8 cellular contexts compared by ENCODE assay signal in genomic region chr13:27712421-27712820, GRCh38.
DNase-seq lines count a peak whose midpoint lies in the region; ATAC-seq and TF ChIP-seq lines count a peak whose summit lies in the region.

No MANE protein-coding gene starts in this region.

- H3K27ac ChIP-seq in CD4-positive, alpha-beta memory T cell (ENCODE audit: low read depth, low read length), result no peak overlapping the region
- no peak overlapping the region for H3K27ac ChIP-seq in liver (ENCODE audit: low read depth in 1 of 2, low read length in 2 of 2)

- peaks cover 13 to 19% of the 10 kb centered on the region in 2 donors for H3K27me3 Mint-ChIP-seq in CD4-positive, alpha-beta memory T cell

- TF ChIP-seq CTCF in GM10248 (IDR thresholded peaks at IDR 0.05; ENCODE audit: control extremely low read depth, extremely low read depth, low read depth, missing control alignments), result peak; percentile 21
- peak; percentile 26 for TF ChIP-seq CTCF in liver (IDR thresholded peaks at IDR 0.05; ENCODE audit: low read depth, low read length, missing input control)

- peak in 3 of 5 donors; percentile 13 to 22 (median 17) for DNase-seq in CD4-positive, alpha-beta memory T cell
- DNase-seq in GM10248 (ENCODE audit: extremely low spot score) (no peak), HuH-7.5 (ENCODE audit: low spot score) (no peak), putamen (ENCODE audit: low spot score) (no peak)
- DNase-seq in activated CD4-positive, alpha-beta T cell treated with anti-CD3 and anti-CD28 coated beads, Interleukin-2, amount 50 U/mL, for 4 hours, result peak; percentile 4 to 12

- H3K36me3 Mint-ChIP-seq in CD4-positive, alpha-beta memory T cell, result no peaks in the 10 kb centered on the region

- H3K4me1 Mint-ChIP-seq in CD4-positive, alpha-beta memory T cell, result no peaks in the 10 kb centered on the region

- H3K4me3 ChIP-seq in CD4-positive, alpha-beta memory T cell (ENCODE audit: low read length in 2 of 2), result no peak overlapping the region
- no peak overlapping the region for H3K4me3 ChIP-seq in liver (ENCODE audit: low read depth in 1 of 3, low read length in 3 of 3)

- no peak overlapping the region for H3K4me3 Mint-ChIP-seq in CD4-positive, alpha-beta memory T cell

- no peaks in the 10 kb centered on the region for H3K36me3 ChIP-seq in CD4-positive, alpha-beta memory T cell (ENCODE audit: insufficient read depth, low read length)
- no peaks in the 10 kb centered on the region for H3K36me3 ChIP-seq in liver (ENCODE audit: control insufficient read depth in 4 of 4, insufficient read depth in 3 of 4, low read depth in 1 of 4, low read length in 3 of 4)

- CTCF ChIA-PET in CD4-positive, alpha-beta memory T cell (lab: Charles Lee; ENCODE audit: partially characterized antibody), result interaction anchor here (1.2 to 1.6 kb wide), 4 partner anchors 178 to 339 kb away, joined by 3 to 5 read pairs (median 4); no protein-coding TSS in a partner anchor
- CTCF ChIA-PET in GM10248 (lab: Yijun Ruan, JAX), result interaction anchor here (1.0 to 1.4 kb wide), 2 partner anchors 114 to 161 kb away, joined by 3 to 4 read pairs; no protein-coding TSS in a partner anchor

- H3K4me1 ChIP-seq in CD4-positive, alpha-beta memory T cell (ENCODE audit: insufficient read depth, low read length), result no peaks in the 10 kb centered on the region
- H3K4me1 ChIP-seq in liver (ENCODE audit: control insufficient read depth in 4 of 4, insufficient read depth in 4 of 4, low read length in 3 of 4), result no peaks in the 10 kb centered on the region

- peak; percentile 71 to 81 for TF ChIP-seq RAD21 in liver (IDR thresholded peaks at IDR 0.05)

- H3K9ac ChIP-seq in liver (ENCODE audit: low read depth in 1 of 2, low read length in 2 of 2), result no peak overlapping the region

- H3K27me3 ChIP-seq in CD4-positive, alpha-beta memory T cell (ENCODE audit: insufficient read depth, low read length), result no peaks in the 10 kb centered on the region
- H3K27me3 ChIP-seq in liver (ENCODE audit: control insufficient read depth in 4 of 4, insufficient read depth in 4 of 4, low read length in 3 of 4), result peaks cover 0 to 5% (median 0%) of the 10 kb centered on the region in 4 donors

- peaks cover 0 to under 1% (median 0%) of the 10 kb centered on the region in 8 donors for H3K9me3 Mint-ChIP-seq in CD4-positive, alpha-beta memory T cell

- 40% methylated on average over 2 of the region's 2 CpGs for WGBS in liver

- intact Hi-C loops in CD4-positive, alpha-beta memory T cell (cut with micrococcal nuclease), result loop anchor here (1.0 kb wide), 2 partner anchors 262 to 337 kb away; partner anchors contain the start of gene MTIF3

- no peak overlapping the region for H3K27ac Mint-ChIP-seq in CD4-positive, alpha-beta memory T cell

- H3K9me3 ChIP-seq in CD4-positive, alpha-beta memory T cell (ENCODE audit: control insufficient read depth in 1 of 2, low read length in 2 of 2), result no peaks in the 10 kb centered on the region
- H3K9me3 ChIP-seq in liver (ENCODE audit: control insufficient read depth in 4 of 4, low read length in 3 of 4), result no peaks in the 10 kb centered on the region

- POLR2A ChIA-PET in CD4-positive, alpha-beta memory T cell (lab: Charles Lee; ENCODE audit: partially characterized antibody), result no interaction called here
- POLR2A ChIA-PET in GM10248 (lab: Yijun Ruan, JAX), result no interaction called here

- ATAC-seq in HG02970 (IDR thresholded peaks at IDR 0.05; ENCODE audit: low FRiP score, unreplicated experiment), result no peak
- no peak for ATAC-seq in HG03439 (IDR thresholded peaks at IDR 0.05; ENCODE audit: unreplicated experiment)

TF ChIP-seq in liver, 16 proteins besides CTCF, POLR2A, EP300 and RAD21:
- no peak for TF ChIP-seq EGR1 (IDR thresholded peaks at IDR 0.05; ENCODE audit: low read depth in 2 of 2)
- no peak for TF ChIP-seq ZBTB33 (IDR thresholded peaks at IDR 0.05)
- TF ChIP-seq RXRA (IDR thresholded peaks at IDR 0.05), result no peak
- TF ChIP-seq HNF4G (IDR thresholded peaks at IDR 0.05), result no peak
- TF ChIP-seq YY1 (IDR thresholded peaks at IDR 0.05), result no peak
- no peak for TF ChIP-seq HNF4A (conservative IDR thresholded peaks at IDR 0.05)
- no peak for TF ChIP-seq NR2F2 (IDR thresholded peaks at IDR 0.05)
- no peak for TF ChIP-seq SP1 (IDR thresholded peaks at IDR 0.05)
- TF ChIP-seq REST (IDR thresholded peaks at IDR 0.05), result no peak
- no peak for TF ChIP-seq TAF1 (conservative IDR thresholded peaks at IDR 0.05)
- no peak for TF ChIP-seq FOXA2 (IDR thresholded peaks at IDR 0.05)
- TF ChIP-seq GABPA (IDR thresholded peaks at IDR 0.05 in 1 of 2, conservative IDR thresholded peaks at IDR 0.05 in 1 of 2), result no peak
- TF ChIP-seq ATF3 (IDR thresholded peaks at IDR 0.05), result no peak
- TF ChIP-seq MAX (IDR thresholded peaks at IDR 0.05), result no peak
- no peak for TF ChIP-seq FOXA1 (IDR thresholded peaks at IDR 0.05)
- no peak for TF ChIP-seq JUND (IDR thresholded peaks at IDR 0.05)
TF ChIP-seq in liver: peak in this region for 0.

Comparison
In these comparisons a context has a peak if more than half of its experiments do, and no peak if none do; other contexts are left out.
1. DNase-seq: peak in CD4-positive, alpha-beta memory T cell (3 of 5) and activated CD4-positive, alpha-beta T cell treated with anti-CD3 and anti-CD28 coated beads, Interleukin-2, amount 50 U/mL, for 4 hours (2 of 2); none in GM10248 (single experiment), HuH-7.5 (single experiment) and putamen (single experiment).